In genomic region chr4:113955411-113955810, GRCh38 we compare ENCODE assay signal across 17 cellular contexts. TPM values are rescaled to one million over a fixed set of nuclear protein-coding genes. Genes with fewer than 3 reads are reported as not detected.
DNase-seq lines count a peak whose midpoint lies in the region; ATAC-seq and TF ChIP-seq lines count a peak whose summit lies in the region.
"Had no signal": no experiment of that assay in that cellular context is flagged by ENCODE, and none has a peak within 500 bp of the region (broad histone marks: within the 10 kb centered on the region; RNA-seq: fewer than 3 reads in every experiment).

No MANE protein-coding gene starts in this region.

- POLR2A ChIA-PET in PC-3 (lab: Charles Lee; ENCODE audit: unreplicated experiment): no interaction called here

- no peaks in the 10 kb centered on the region; the same call in 1 of the 2 replicates for H3K36me3 ChIP-seq in PC-3 (ENCODE audit: low read depth, low read length)
- H3K36me3 ChIP-seq: BE2C had no signal

- ATAC-seq in PC-3 (no peak), left colon (peak; percentile 22), left lobe of liver (no peak), HG03025 (IDR thresholded peaks at IDR 0.05; ENCODE audit: low FRiP score, unreplicated experiment) (no peak)
- ATAC-seq: T-helper 17 cell had no signal

- BruUV-seq in PC-3 (replicated peaks; lab: Mats Ljungman, UMichigan): no TSS peak

- peak overlapping the region; percentile 40 for H3K27ac ChIP-seq in PC-3 (ENCODE audit: low read length)

- no peaks in the 10 kb centered on the region for H3K9me3 ChIP-seq in PC-3 (ENCODE audit: low read length)
- H3K9me3 ChIP-seq: BE2C had no signal

- H3K4me2 ChIP-seq in PC-3 (ENCODE audit: low read length): peak overlapping the region; percentile 52

- no peaks in the 10 kb centered on the region for H3K9me2 ChIP-seq in PC-3 (replicated peaks; ENCODE audit: low read length)

- CTCF ChIA-PET in PC-3 (lab: Charles Lee): no interaction called here

- H3K4me3 ChIP-seq in HFF-Myc (replicated peaks; ENCODE audit: low read depth, low read length): no peak overlapping the region
- H3K4me3 ChIP-seq in PC-3 (ENCODE audit: low read length): peak overlapping the region; percentile 17; the same call in 1 of the 2 replicates

- no peaks in the 10 kb centered on the region for H3K27me3 ChIP-seq in PC-3 (ENCODE audit: low read length)
- H3K27me3 ChIP-seq: BE2C had no signal

- H4K20me1 ChIP-seq in PC-3 (ENCODE audit: low read length): no peaks in the 10 kb centered on the region

- peaks cover 40% of the 10 kb centered on the region for H3K79me2 ChIP-seq in PC-3 (ENCODE audit: low read length)

- H2AFZ ChIP-seq in PC-3 (ENCODE audit: low read length): no peak overlapping the region

- intact Hi-C loops in PC-3 (cut with micrococcal nuclease) (loop anchor here (5.0 kb wide), 3 partner anchors 173 to 362 kb away; no protein-coding TSS in a partner anchor), left colon (cut with DNase I, micrococcal nuclease) (no loop called here)

- no peaks in the 10 kb centered on the region for H3F3A ChIP-seq in PC-3 (ENCODE audit: low read length, unreplicated experiment)

- DNase-seq in HFF-Myc (ENCODE audit: extremely low read depth, low read depth): peak; percentile 78
- DNase-seq in LoVo (ENCODE audit: low spot score): peak; percentile 49
- DNase-seq in PC-3: peak; percentile 58
- DNase-seq in left colon: no peak
- DNase-seq in left lobe of liver (ENCODE audit: low spot score): no peak
- DNase-seq in cerebellar cortex (ENCODE audit: low spot score): no peak
- DNase-seq: BE2C; CD4-positive, alpha-beta T cell; DND-41; HCEC 1CT; KG1; NCI-H1092 treated with DMSO at 0.1 percent for 48 hours; NCI-H1694; NCI-H2107; SHP77 treated with DMSO at 0.1 percent for 48 hours; T-helper 17 cell had no signal

- H3K9ac ChIP-seq in PC-3 (ENCODE audit: low read length): no peak overlapping the region

- no peak for TF ChIP-seq CTCF in HFF-Myc (IDR thresholded peaks at IDR 0.05; ENCODE audit: low read depth, low read length, missing control alignments)
- TF ChIP-seq CTCF in PC-3 (conservative IDR thresholded peaks at IDR 0.05; ENCODE audit: low read depth, low read length): no peak

- peaks cover 50% of the 10 kb centered on the region for H3K4me1 ChIP-seq in PC-3 (ENCODE audit: insufficient read depth, low read length)
- H3K4me1 ChIP-seq: BE2C had no signal

RNA-seq across cellular contexts. Expression of gene ARSJ, which starts 24.0 kb away (rescaled TPM):
- 16.4 and 19.1 TPM in 2 replicates for total RNA-seq in PC-3 (2014; rRNA removed)
- 10 to 100 TPM in 1 of 2 donors, 1 to 10 TPM in 1; 9.3 to 10.6 TPM for total RNA-seq in left colon
- 2.2 TPM for total RNA-seq in left lobe of liver
- total RNA-seq: CD4-positive, alpha-beta T cell had no signal

Comparison
In these comparisons a context has a peak if more than half of its experiments do, and no peak if none do; other contexts are left out.
1. DNase-seq: peak in HFF-Myc (single experiment), LoVo (single experiment) and PC-3 (single experiment); none in left colon (0 of 2), left lobe of liver (single experiment) and cerebellar cortex (single experiment).